ENCODE assay signal across 31 cellular contexts in the genomic region with DNA sequence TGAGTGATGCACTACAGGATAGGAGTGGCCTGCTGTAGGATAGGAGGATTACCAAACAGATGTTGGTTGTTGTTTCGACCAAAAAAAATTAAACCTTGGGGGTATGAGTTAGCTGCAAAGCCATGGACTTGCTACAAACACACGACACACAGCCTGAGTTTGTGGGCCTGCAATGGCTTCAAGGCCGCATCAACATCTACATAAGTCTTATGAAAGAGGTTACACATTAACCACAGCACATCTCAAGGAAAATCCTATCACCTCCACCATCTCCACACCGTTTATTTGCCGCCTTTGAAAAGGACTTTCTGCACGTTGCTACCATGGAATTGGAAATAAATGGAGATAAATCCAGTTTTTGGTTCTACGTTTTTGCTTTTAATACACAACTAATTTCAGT. TPM values are rescaled to one million over a fixed set of nuclear protein-coding genes. Genes with fewer than 3 reads are reported as not detected.
DNase-seq lines count a peak whose midpoint lies in the region; ATAC-seq, FAIRE-seq and TF ChIP-seq lines count a peak whose summit lies in the region.
"Had no signal": no experiment of that assay in that cellular context is flagged by ENCODE, and none has a peak within 500 bp of the region (broad histone marks: within the 10 kb centered on the region; RNA-seq: fewer than 3 reads in every experiment).

No MANE protein-coding gene starts in this region.

- H3K36me3 ChIP-seq in HepG2 (replicated peaks in 1 of 2; ENCODE audit: control insufficient read depth in 1 of 2, insufficient read depth in 2 of 2, low read length in 2 of 2) (no peaks in the 10 kb centered on the region), right lobe of liver (no peaks in the 10 kb centered on the region), colonic mucosa (no peaks in the 10 kb centered on the region), muscle layer of duodenum (ENCODE audit: control insufficient read depth in 1 of 2, insufficient read depth in 2 of 2, low read length in 2 of 2) (no peaks in the 10 kb centered on the region), transverse colon (no peaks in the 10 kb centered on the region), mammary epithelial cell (ENCODE audit: insufficient read depth, low read length) (no peaks in the 10 kb centered on the region)
- H3K36me3 ChIP-seq: lower lobe of right lung, right atrium auricular region, SJSA1, tibial nerve had no signal

- H3K4me1 ChIP-seq in HepG2 (ENCODE audit: insufficient read depth, low read length) (peaks cover 98% of the 10 kb centered on the region), right lobe of liver (peaks cover 0 to 78% (median 25%) of the 10 kb centered on the region in 4 donors), colonic mucosa (peaks cover 50% of the 10 kb centered on the region), muscle layer of duodenum (ENCODE audit: control insufficient read depth in 1 of 2, insufficient read depth in 2 of 2, low read length in 2 of 2) (peaks cover 64 to 65% of the 10 kb centered on the region in 2 donors), transverse colon (peaks cover 69 to 100% (median 97%) of the 10 kb centered on the region in 4 donors), mammary epithelial cell (ENCODE audit: insufficient read depth, low read length) (peaks cover 9% of the 10 kb centered on the region)
- H3K4me1 ChIP-seq: parathyroid adenoma had no signal

- in situ Hi-C loops in HepG2 (cut with HindIII; ENCODE audit: extremely low pct_ligation_motif_present, low pct_unique_long_range_greater_than_20kb) (no loop called here), transverse colon (cut with MboI; ENCODE audit: low pct_ligation_motif_present in 1 of 4, low pct_unique_long_range_greater_than_20kb in 1 of 4, low sequenced_read_pairs in 3 of 4) (no loop called here), mammary epithelial cell (cut with MboI; ENCODE audit: low sequenced_read_pairs in 2 of 2) (no loop called here)

- whole genome bisulfite sequencing in HepG2 (ENCODE audit: low lambda C conversion rate), result 57% methylated on average over 7 of the region's 7 CpGs
- WGBS in right lobe of liver (ENCODE audit: insufficient coverage, low coverage, low lambda C conversion rate, missing lambda C conversion rate), result 80% methylated on average over 7 of the region's 7 CpGs
- WGBS in transverse colon (ENCODE audit: low coverage in 1 of 2), 2 donors, result 49% methylated on average over 7 of the region's 7 CpGs; no CpG with 5 or more reads in 1 of the 2 donors
- WGBS in mammary epithelial cell (ENCODE audit: low coverage, missing lambda C conversion rate), result 94% methylated on average over 7 of the region's 7 CpGs

- intact Hi-C loops in HepG2 (cut with micrococcal nuclease; ENCODE audit: unreplicated experiment), result no loop called here
- intact Hi-C loops in right lobe of liver (cut with DNase I), result no loop called here
- intact Hi-C loops in colonic mucosa (cut with DNase I), result no loop called here
- intact Hi-C loops in transverse colon (cut with DNase I; ENCODE audit: low total_unique reads), result no loop called here
- intact Hi-C loops in mammary epithelial cell (cut with micrococcal nuclease), result no loop called here

- TF ChIP-seq EP300 in HepG2 (IDR thresholded peaks at IDR 0.05; ENCODE audit: low read depth in 2 of 2, low read length in 2 of 2), result 0 out of 4 replicates have a peak, but pooled peaks of 1 of the 2 experiments have one; percentile 4
- no peak for TF ChIP-seq EP300 in HepG2 (CRISPR knock-in tag; IDR thresholded peaks at IDR 0.05; ENCODE audit: borderline replicate concordance)
- TF ChIP-seq EP300 in transverse colon (IDR thresholded peaks at IDR 0.05; ENCODE audit: low read depth), result no peak

- H2AFZ ChIP-seq in HepG2 (ENCODE audit: low read length) (no peak overlapping the region), mammary epithelial cell (ENCODE audit: low read depth, low read length) (no peak overlapping the region)
- H2AFZ ChIP-seq: parathyroid adenoma had no signal

- H3K4me3 ChIP-seq in HepG2 (replicated peaks in 1 of 3; ENCODE audit: insufficient read depth in 1 of 3, low read depth in 2 of 3, low read length in 3 of 3), result no peak overlapping the region
- no peak overlapping the region for H3K4me3 ChIP-seq in right lobe of liver
- no peak overlapping the region for H3K4me3 ChIP-seq in colonic mucosa
- H3K4me3 ChIP-seq in muscle layer of duodenum (ENCODE audit: low read depth in 1 of 2, low read length in 2 of 2), result no peak overlapping the region
- H3K4me3 ChIP-seq in transverse colon, result no peak overlapping the region
- no peak overlapping the region for H3K4me3 ChIP-seq in mammary epithelial cell (replicated peaks in 1 of 3; ENCODE audit: insufficient read depth in 1 of 3, low read depth in 2 of 3, low read length in 3 of 3)
- H3K4me3 ChIP-seq: A549, lower lobe of right lung, right atrium auricular region, SJSA1, tibial nerve had no signal

- FAIRE-seq in HepG2 (lab: Jason Lieb, UNC), result no peak
- FAIRE-seq: A549, astrocyte, frontal cortex had no signal

- BruUV-seq in HepG2 (replicated peaks; lab: Mats Ljungman, UMichigan) (no TSS peak), mammary epithelial cell (replicated peaks; lab: Mats Ljungman, UMichigan) (no TSS peak)

- CTCF ChIA-PET in HepG2 (lab: Yijun Ruan, JAX; ENCODE audit: low intra/inter-chr PET ratio, low total read pairs), result no interaction called here
- CTCF ChIA-PET in mammary epithelial cell (lab: Charles Lee; ENCODE audit: low non-redundant PET), result no interaction called here

- POLR2A ChIA-PET in HepG2 (lab: Yijun Ruan, JAX), result interaction anchor here (2.0 to 7.6 kb wide), 2 partner anchors 14 to 15 kb away, joined by 4 to 115 read pairs; no protein-coding TSS in a partner anchor

- dilution Hi-C loops in mammary epithelial cell (cut with HindIII; ENCODE audit: low sequenced_read_pairs), result no loop called here

- no peak for DNase-seq in HepG2 (ENCODE audit: low spot score)
- no peak for DNase-seq in right lobe of liver
- DNase-seq in colonic mucosa, result no peak
- DNase-seq in transverse colon, result no peak
- DNase-seq in mammary epithelial cell, result no peak
- DNase-seq in cerebellar cortex (ENCODE audit: low spot score), result no peak
- DNase-seq: activated B cell treated with CpG ODN at 0.5 μM for 24 hours; activated CD4-positive, alpha-beta T cell treated with anti-CD3 and anti-CD28 coated beads, Interleukin-2, amount 10 ng/mL, durations not matched to agents 7 days and 5 days; activated gamma-delta T cell; activated T-cell treated with anti-CD3 and anti-CD28 coated beads, Interleukin-2, amount 50 U/mL, for 1 hour; AML-193; CD4-positive, alpha-beta memory T cell; central memory CD4-positive, alpha-beta T cell; EL; GOT3; lower lobe of right lung; NCI-H1694; NCI-H82; RPMI8226; stimulated activated CD8-positive, alpha-beta memory T cell treated with anti-CD3 and anti-CD28 coated beads, Interleukin-4, amount 100 ng/mL, for 48 hours; stimulated activated naive CD8-positive, alpha-beta T cell treated with anti-CD3 and anti-CD28 coated beads, Interleukin-15, amount 100 ng/mL, for 72 hours had no signal

- no peak for TF ChIP-seq CTCF in HepG2 (CRISPR knock-in tag; IDR thresholded peaks at IDR 0.05)
- no peak for TF ChIP-seq CTCF in right lobe of liver (IDR thresholded peaks at IDR 0.05)
- no peak for TF ChIP-seq CTCF in colonic mucosa (IDR thresholded peaks at IDR 0.05)
- no peak for TF ChIP-seq CTCF in transverse colon (IDR thresholded peaks at IDR 0.05)
- no peak for TF ChIP-seq CTCF in mammary epithelial cell (conservative IDR thresholded peaks at IDR 0.05 in 1 of 2, IDR thresholded peaks at IDR 0.05 in 1 of 2; ENCODE audit: extremely low read depth in 1 of 2, insufficient read depth in 1 of 2, low read depth in 1 of 2, low read length in 2 of 2)

- ATAC-seq in HepG2, result no peak
- no peak for ATAC-seq in right lobe of liver
- no peak for ATAC-seq in HG03045 (IDR thresholded peaks at IDR 0.05; ENCODE audit: unreplicated experiment)
- ATAC-seq: A549; stimulated activated naive CD8-positive, alpha-beta T cell treated with anti-CD3 and anti-CD28 coated beads, Interleukin-15, amount 100 ng/mL, for 72 hours had no signal

- H3K9ac ChIP-seq in HepG2 (ENCODE audit: insufficient read depth, low read depth, low read length) (no peak overlapping the region; the same call in 1 of the 2 replicates), colonic mucosa (ENCODE audit: low read depth in 2 of 2, low read length in 2 of 2) (peak overlapping the region in 1 of 2 donors; percentile 68), mammary epithelial cell (ENCODE audit: insufficient read depth, low read length) (no peak overlapping the region)
- H3K9ac ChIP-seq: parathyroid adenoma had no signal

- H3K27me3 ChIP-seq in HepG2 (ENCODE audit: control insufficient read depth in 1 of 2, insufficient read depth in 2 of 2, low read length in 2 of 2) (no peaks in the 10 kb centered on the region), right lobe of liver (no peaks in the 10 kb centered on the region), colonic mucosa (no peaks in the 10 kb centered on the region), muscle layer of duodenum (ENCODE audit: low read depth, low read length) (no peaks in the 10 kb centered on the region), transverse colon (no peaks in the 10 kb centered on the region), mammary epithelial cell (ENCODE audit: insufficient read depth, low read length) (no peaks in the 10 kb centered on the region)
- H3K27me3 ChIP-seq: right atrium auricular region, SJSA1, tibial nerve had no signal

- TF ChIP-seq POLR2A in HepG2 (IDR thresholded peaks at IDR 0.05; ENCODE audit: insufficient read depth in 1 of 2, low read depth in 2 of 2, low read length in 2 of 2), result no peak
- TF ChIP-seq POLR2A in right lobe of liver (IDR thresholded peaks at IDR 0.05), result no peak
- TF ChIP-seq POLR2A in transverse colon (IDR thresholded peaks at IDR 0.05), result no peak

- H4K20me1 ChIP-seq in HepG2 (ENCODE audit: insufficient read depth, low read length) (no peaks in the 10 kb centered on the region), mammary epithelial cell (ENCODE audit: insufficient read depth, low read length) (no peaks in the 10 kb centered on the region)

- H3K9me3 ChIP-seq in HepG2 (ENCODE audit: low read length), result no peaks in the 10 kb centered on the region
- no peaks in the 10 kb centered on the region for H3K9me3 ChIP-seq in right lobe of liver
- H3K9me3 ChIP-seq in colonic mucosa, result no peaks in the 10 kb centered on the region
- no peaks in the 10 kb centered on the region for H3K9me3 ChIP-seq in muscle layer of duodenum (ENCODE audit: control insufficient read depth in 1 of 2, low read length in 2 of 2)
- H3K9me3 ChIP-seq in transverse colon, result no peaks in the 10 kb centered on the region
- H3K9me3 ChIP-seq in mammary epithelial cell (replicated peaks; ENCODE audit: insufficient read depth, low read length), result no peaks in the 10 kb centered on the region
- H3K9me3 ChIP-seq: A549, lower lobe of right lung, right atrium auricular region, SJSA1, tibial nerve had no signal

- TF ChIP-seq RAD21 in HepG2 (CRISPR knock-in tag; IDR thresholded peaks at IDR 0.05), result no peak

- H3K27ac ChIP-seq in HepG2 (ENCODE audit: extremely low read length, insufficient read depth, low read length) (peak overlapping the region; percentile 99), right lobe of liver (no peak overlapping the region), colonic mucosa (peak overlapping the region; percentile 66), muscle layer of duodenum (ENCODE audit: low read length) (peak overlapping the region; percentile 0), transverse colon (peak overlapping the region; percentile 94 to 99 (median 96)), mammary epithelial cell (ENCODE audit: insufficient read depth, low read depth, low read length) (no peak overlapping the region)
- H3K27ac ChIP-seq: A549, HL-60, parathyroid adenoma, SJSA1, tibial nerve had no signal

- peaks cover 85% of the 10 kb centered on the region for H3K79me2 ChIP-seq in HepG2 (ENCODE audit: insufficient read depth, low read length)
- H3K79me2 ChIP-seq in mammary epithelial cell (ENCODE audit: insufficient read depth, low read length), result peaks cover 6% of the 10 kb centered on the region

- H3K4me2 ChIP-seq in HepG2 (ENCODE audit: low read depth, low read length), result peak overlapping the region; percentile 43; the same call in 1 of the 2 replicates
- no peak overlapping the region for H3K4me2 ChIP-seq in mammary epithelial cell (ENCODE audit: insufficient read depth, low read depth, low read length)

RNA-seq across cellular contexts. Expression of a gene that starts 23.0 kb away (rescaled TPM):
- total RNA-seq in HepG2 (2016; rRNA removed; fragmentation: Illumina TruSeq; extraction: Trizol) (16.3 and 24.8 TPM in 2 replicates), right lobe of liver (10 to 100 TPM; 15.8 to 23.2 (median 17.8) TPM), colonic mucosa (10 to 100 TPM; 43.9 to 57.5 TPM), transverse colon (10 to 100 TPM; 67.2 to 87.6 (median 79.3) TPM), mammary epithelial cell (10 to 100 TPM; 11.7 to 15.3 TPM)
- total RNA-seq in HepG2 (2016; cell fraction: cytosol; rRNA removed; fragmentation: Illumina TruSeq; extraction: Trizol; ENCODE audit: low read depth), result 24.3 and 29.3 TPM in 2 replicates
- total RNA-seq in HepG2 (2016; cell fraction: insoluble cytoplasmic fraction; rRNA removed; fragmentation: Illumina TruSeq; extraction: Trizol), result 14.1 and 27.5 TPM in 2 replicates
- total RNA-seq in HepG2 (2016; cell fraction: membrane; rRNA removed; fragmentation: Illumina TruSeq; extraction: Trizol), result 13.9 and 14.8 TPM in 2 replicates
- total RNA-seq in HepG2 (2016; cell fraction: nucleus; rRNA removed; fragmentation: Illumina TruSeq; extraction: Trizol), result 30.1 and 36.3 TPM in 2 replicates
- polyA plus RNA-seq in HepG2 (2011; rRNA removed) (17.8 and 23.5 TPM in 2 replicates), mammary epithelial cell (10.4 TPM)
- 15.1 TPM in 2 replicates for polyA plus RNA-seq in HepG2 (2011; cell fraction: cytosol; rRNA removed)
- 38.4 and 48.0 TPM in 2 replicates for polyA plus RNA-seq in HepG2 (2011; cell fraction: nucleus; rRNA removed)
- polyA plus RNA-seq in HepG2 (2012), result 18.0 and 20.2 TPM in 2 replicates
- 0.89 and 1.1 TPM in 2 replicates for polyA plus RNA-seq in HepG2 (2016; cell fraction: cytosol; fragmentation: Illumina TruSeq; extraction: Trizol; ENCODE audit: low read depth)
- polyA plus RNA-seq in HepG2 (2016; cell fraction: insoluble cytoplasmic fraction; fragmentation: Illumina TruSeq; extraction: Trizol; ENCODE audit: low read depth), result 10.0 and 13.0 TPM in 2 replicates
- polyA plus RNA-seq in HepG2 (2016; cell fraction: membrane; fragmentation: Illumina TruSeq; extraction: Trizol; ENCODE audit: low read depth), result 3.6 and 4.4 TPM in 2 replicates
- polyA plus RNA-seq in HepG2 (2016; cell fraction: nucleus; fragmentation: Illumina TruSeq; extraction: Trizol; ENCODE audit: insufficient read depth, low read depth), result 39.1 and 41.4 TPM in 2 replicates
- polyA minus RNA-seq in HepG2 (2011; rRNA and poly(A)+ RNA removed; ENCODE audit: low replicate concordance), result 0.94 and 60.0 TPM in 2 replicates
- polyA minus RNA-seq in HepG2 (2011; cell fraction: cytosol; rRNA and poly(A)+ RNA removed), result 12.2 and 17.4 TPM in 2 replicates
- polyA minus RNA-seq in HepG2 (2011; cell fraction: nucleus; rRNA and poly(A)+ RNA removed), result 26.6 and 27.2 TPM in 2 replicates
- polyA minus RNA-seq in mammary epithelial cell, result 82.8 TPM

Comparison
In these comparisons a context has a peak if more than half of its experiments do, and no peak if none do; other contexts are left out.
1. H3K27ac ChIP-seq: peak in HepG2 (single experiment), colonic mucosa (single experiment), muscle layer of duodenum (single experiment) and transverse colon (4 of 4); none in right lobe of liver (0 of 3) and mammary epithelial cell (single experiment).